26 cellular contexts compared by ENCODE assay signal in the genomic region with DNA sequence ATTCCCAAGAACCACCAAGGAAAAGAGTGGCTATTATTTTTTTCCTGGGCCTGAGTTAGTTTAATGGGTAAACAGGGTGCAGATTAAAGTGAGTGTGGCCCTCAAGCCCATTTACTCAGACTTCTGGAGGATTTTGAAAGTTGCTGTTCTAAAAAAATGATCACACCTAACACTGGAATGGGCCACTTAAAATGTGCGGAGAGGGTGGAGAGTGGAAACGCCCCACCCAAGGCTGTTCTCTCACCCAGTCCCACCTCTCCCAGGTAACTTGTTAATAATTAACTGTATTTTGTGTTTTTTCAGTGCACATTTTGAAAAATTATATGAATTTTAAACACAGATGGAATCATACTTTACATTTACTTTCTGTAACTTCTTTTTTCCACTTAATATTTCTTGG. TPM values are rescaled to one million over a fixed set of nuclear protein-coding genes. Genes with fewer than 3 reads are reported as not detected.
"Had no signal": no experiment of that assay in that cellular context is flagged by ENCODE, and none has a peak within 500 bp of the region (broad histone marks: within the 10 kb centered on the region; RNA-seq: fewer than 3 reads in every experiment).

No MANE protein-coding gene starts in this region.

- H3K4me1 ChIP-seq: SJCRH30 had no signal

- ATAC-seq: activated CD8-positive, alpha-beta T cell treated with anti-CD3 and anti-CD28 coated beads for 36 hours; Panc1 had no signal

- H3K27ac Mint-ChIP-seq: activated CD4-positive, alpha-beta T cell treated with anti-CD3 and anti-CD28 coated beads, Interleukin-2, amount 10 ng/mL, durations not matched to agents 24 days and 14 days; activated CD8-positive, alpha-beta T cell treated with anti-CD3 and anti-CD28 coated beads for 36 hours; activated naive CD4-positive, alpha-beta T cell treated with anti-CD3 and anti-CD28 coated beads, Interleukin-2, amount 50 U/mL, for 24 hours; activated naive CD8-positive, alpha-beta T cell treated with anti-CD3 and anti-CD28 coated beads, Interleukin-2, amount 10 ng/mL, durations not matched to agents 7 days and 5 days; activated T-helper 2 cell treated with anti-CD3 and anti-CD28 coated beads, Interferon-gamma antibody, Interleukin-2, Interleukin-4, amounts not matched to agents 10 μg/mL and 5 μg/mL and 100 μg/mL, durations not matched to agents 14 hours and 24 hours and 36 hours had no signal

- H3K27me3 ChIP-seq: ascending aorta, cardiac muscle cell, SJCRH30 had no signal

- DNase-seq: activated CD4-positive, alpha-beta T cell treated with anti-CD3 and anti-CD28 coated beads, Interleukin-2, amount 10 ng/mL, durations not matched to agents 24 days and 14 days; activated CD4-positive, alpha-beta T cell treated with anti-CD3 and anti-CD28 coated beads, Interleukin-2, amount 50 U/mL, for 4 hours; activated CD8-positive, alpha-beta T cell treated with anti-CD3 and anti-CD28 coated beads for 36 hours; activated gamma-delta T cell; activated naive CD4-positive, alpha-beta T cell treated with Interleukin-2 at 50 U/mL for 16 hours; activated naive CD8-positive, alpha-beta T cell treated with anti-CD3 and anti-CD28 coated beads, Interleukin-2, amount 10 ng/mL, durations not matched to agents 7 days and 5 days; activated T-cell treated with anti-CD3 and anti-CD28 coated beads, Interleukin-2, amount 50 U/mL, for 24 hours; amygdala; NCI-H1092 treated with DMSO at 0.1 percent for 48 hours; NCI-H1417; NCI-H187 treated with DMSO at 0.1 percent for 48 hours; NCI-H2081; NCI-H226; NCI-H446 treated with DMSO at 0.1 percent for 48 hours; NCI-H524 treated with DMSO at 0.1 percent for 48 hours; SHP77; SJCRH30; T1000 had no signal

- H3K4me3 ChIP-seq: ascending aorta, cardiac muscle cell, SJCRH30, SK-N-MC had no signal

- H3K27me3 Mint-ChIP-seq: activated CD4-positive, alpha-beta T cell treated with anti-CD3 and anti-CD28 coated beads, Interleukin-2, amount 10 ng/mL, durations not matched to agents 24 days and 14 days; activated CD8-positive, alpha-beta T cell treated with anti-CD3 and anti-CD28 coated beads for 36 hours; activated naive CD4-positive, alpha-beta T cell treated with anti-CD3 and anti-CD28 coated beads, Interleukin-2, amount 50 U/mL, for 24 hours; activated naive CD8-positive, alpha-beta T cell treated with anti-CD3 and anti-CD28 coated beads, Interleukin-2, amount 10 ng/mL, durations not matched to agents 7 days and 5 days; activated T-cell treated with anti-CD3 and anti-CD28 coated beads, Interleukin-2, amount 50 U/mL, for 24 hours had no signal

- H3K9me3 Mint-ChIP-seq: activated CD4-positive, alpha-beta T cell treated with anti-CD3 and anti-CD28 coated beads, Interleukin-2, amount 10 ng/mL, durations not matched to agents 24 days and 14 days; activated CD8-positive, alpha-beta T cell treated with anti-CD3 and anti-CD28 coated beads for 36 hours; activated naive CD4-positive, alpha-beta T cell treated with anti-CD3 and anti-CD28 coated beads, Interleukin-2, amount 50 U/mL, for 24 hours; activated naive CD8-positive, alpha-beta T cell treated with anti-CD3 and anti-CD28 coated beads, Interleukin-2, amount 10 ng/mL, durations not matched to agents 7 days and 5 days; activated T-cell treated with anti-CD3 and anti-CD28 coated beads, Interleukin-2, amount 50 U/mL, for 24 hours; activated T-helper 2 cell treated with anti-CD3 and anti-CD28 coated beads, Interferon-gamma antibody, Interleukin-2, Interleukin-4, amounts not matched to agents 10 μg/mL and 5 μg/mL and 100 μg/mL, durations not matched to agents 14 hours and 24 hours and 36 hours had no signal

- H3K27ac ChIP-seq: ascending aorta, cardiac muscle cell, SJCRH30, SK-N-MC had no signal

- H3K9me3 ChIP-seq: ascending aorta, SJCRH30 had no signal

- H3K4me3 Mint-ChIP-seq: activated CD4-positive, alpha-beta T cell treated with anti-CD3 and anti-CD28 coated beads, Interleukin-2, amount 10 ng/mL, durations not matched to agents 24 days and 14 days; activated CD8-positive, alpha-beta T cell treated with anti-CD3 and anti-CD28 coated beads for 36 hours; activated naive CD4-positive, alpha-beta T cell treated with anti-CD3 and anti-CD28 coated beads, Interleukin-2, amount 50 U/mL, for 24 hours; activated naive CD8-positive, alpha-beta T cell treated with anti-CD3 and anti-CD28 coated beads, Interleukin-2, amount 10 ng/mL, durations not matched to agents 7 days and 5 days; activated T-cell treated with anti-CD3 and anti-CD28 coated beads, Interleukin-2, amount 50 U/mL, for 24 hours had no signal

RNA-seq across cellular contexts. Expression of gene DOC2A, which starts 20.8 kb away (rescaled TPM):
- total RNA-seq: activated naive CD8-positive, alpha-beta T cell treated with anti-CD3 and anti-CD28 coated beads, Interleukin-2, amount 10 ng/mL, durations not matched to agents 7 days and 5 days; ascending aorta; RPMI7951; SJCRH30; T-helper 1 cell treated with Interleukin-12 subunit alpha and Interleukin-12 subunit beta and Interleukin-4 antibody, amounts not matched to agents 30 ng/mL and 1 ng/mL, for 36 hours had no signal
